In the genomic region with DNA sequence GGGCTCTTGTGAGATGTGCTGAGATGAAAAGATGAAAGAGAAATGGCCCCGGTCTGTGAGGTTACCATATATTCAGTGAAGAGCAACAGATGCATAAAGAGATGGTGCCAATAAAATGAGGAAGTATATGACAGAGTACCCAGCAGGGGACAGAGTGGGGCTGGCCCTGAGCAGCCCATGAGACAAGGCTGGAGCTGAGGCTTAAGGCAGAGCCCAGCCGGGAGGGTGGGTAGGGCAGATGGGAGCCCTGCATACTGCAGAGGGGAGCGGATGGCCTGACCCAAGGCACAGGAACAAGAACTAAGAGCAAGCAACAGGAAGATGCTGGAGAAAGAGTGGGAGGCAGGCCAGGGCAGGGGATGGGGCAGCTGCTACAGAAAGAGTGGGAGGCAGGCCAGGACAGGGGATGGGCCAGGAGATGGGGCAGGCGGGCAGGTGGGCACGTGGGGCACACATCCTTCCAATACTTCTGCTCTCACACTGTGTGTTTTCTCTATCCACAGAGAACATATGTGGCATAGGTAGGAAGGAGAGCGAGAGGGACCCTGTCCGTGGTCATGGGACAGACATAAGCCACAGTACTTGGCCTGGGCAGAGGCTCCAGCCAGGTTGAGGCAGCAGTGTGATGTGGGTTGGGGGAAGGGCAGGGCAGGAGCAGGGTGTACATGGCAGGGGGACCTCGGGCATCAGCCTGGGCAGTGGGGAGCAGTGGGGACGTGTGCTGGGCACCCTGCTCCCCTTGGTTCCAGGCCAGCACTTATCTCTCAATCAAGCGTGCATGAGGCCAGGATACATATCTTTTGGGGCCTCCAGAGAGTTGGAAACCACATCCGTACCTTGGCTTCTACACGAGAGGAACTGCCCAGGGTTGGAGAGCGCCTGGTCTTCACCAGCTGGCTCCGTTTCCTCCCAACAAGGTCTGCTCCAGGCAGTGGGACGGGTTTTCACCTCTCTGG, we compare ENCODE assay signal across 11 cellular contexts.
DNase-seq lines count a peak whose midpoint lies in the region; ATAC-seq and TF ChIP-seq lines count a peak whose summit lies in the region.
"Had no signal": no experiment of that assay in that cellular context is flagged by ENCODE, and none has a peak within 500 bp of the region (broad histone marks: within the 10 kb centered on the region; RNA-seq: fewer than 3 reads in every experiment).

No MANE protein-coding gene starts in this region.

- peak overlapping the region; percentile 63 for H3K27ac Mint-ChIP-seq in activated CD8-positive, alpha-beta T cell treated with anti-CD3 and anti-CD28 coated beads for 36 hours

- CTCF ChIA-PET in activated CD8-positive, alpha-beta T cell treated with anti-CD3 and anti-CD28 coated beads for 36 hours (lab: Charles Lee), result interaction anchor here (2.6 to 7.3 kb wide), 2 partner anchors 7 to 15 kb away, joined by 15 to 66 read pairs; no protein-coding TSS in a partner anchor

- peak; percentile 26 for DNase-seq in stimulated activated CD4-positive, alpha-beta T cell treated with anti-CD3 and anti-CD28 coated beads, Interleukin-1b, Interleukin-23, amount 100 ng/mL, for 48 hours
- DNase-seq in stimulated activated CD4-positive, alpha-beta T cell treated with anti-CD3 and anti-CD28 coated beads, Interleukin-4, amount 100 ng/mL, for 1 hour, result no peak
- DNase-seq in activated CD8-positive, alpha-beta T cell treated with anti-CD3 and anti-CD28 coated beads for 36 hours, result peak; percentile 55
- no peak for DNase-seq in NK-92 treated with Interleukin-12 subunit alpha and Interleukin-12 subunit beta, amount 100 ng/mL, for 24 hours (lab: John Stamatoyannopoulos, UW)
- DNase-seq in globus pallidus (ENCODE audit: low spot score) (no peak), iPS-NIHi11 (ENCODE audit: low spot score) (no peak)
- DNase-seq in stimulated activated CD4-positive, alpha-beta T cell treated with anti-CD3 and anti-CD28 coated beads, Interleukin-2, amount 100 ng/mL, for 24 hours, result no peak
- DNase-seq: glutamatergic neuron, ovary, stomach had no signal

- H3K36me3 Mint-ChIP-seq in activated CD8-positive, alpha-beta T cell treated with anti-CD3 and anti-CD28 coated beads for 36 hours (ENCODE audit: low read depth), result peaks cover 1% of the 10 kb centered on the region

- POLR2A ChIA-PET in activated CD8-positive, alpha-beta T cell treated with anti-CD3 and anti-CD28 coated beads for 36 hours (lab: Charles Lee), result interaction anchor here (0.9 to 12.0 kb wide), 6 partner anchors 13 to 154 kb away, joined by 3 to 376 read pairs (median 4); a partner anchor contains a TSS

- no peak for TF ChIP-seq CTCF in activated CD8-positive, alpha-beta T cell treated with anti-CD3 and anti-CD28 coated beads for 36 hours (IDR thresholded peaks at IDR 0.05)

- H3K9me3 Mint-ChIP-seq in activated CD8-positive, alpha-beta T cell treated with anti-CD3 and anti-CD28 coated beads for 36 hours, result no peaks in the 10 kb centered on the region

- no peaks in the 10 kb centered on the region for H3K27me3 Mint-ChIP-seq in activated CD8-positive, alpha-beta T cell treated with anti-CD3 and anti-CD28 coated beads for 36 hours

- ATAC-seq in HG03520 (IDR thresholded peaks at IDR 0.05; ENCODE audit: unreplicated experiment), result peak; percentile 47
- peak; percentile 31 for ATAC-seq in activated CD8-positive, alpha-beta T cell treated with anti-CD3 and anti-CD28 coated beads for 36 hours

- peaks cover 87% of the 10 kb centered on the region for H3K4me1 Mint-ChIP-seq in activated CD8-positive, alpha-beta T cell treated with anti-CD3 and anti-CD28 coated beads for 36 hours (ENCODE audit: low read depth)

- peak overlapping the region; percentile 0 for H3K4me3 Mint-ChIP-seq in activated CD8-positive, alpha-beta T cell treated with anti-CD3 and anti-CD28 coated beads for 36 hours

- intact Hi-C loops in activated CD8-positive, alpha-beta T cell treated with anti-CD3 and anti-CD28 coated beads for 36 hours (cut with micrococcal nuclease), result no loop called here

Comparison
In these comparisons a context has a peak if more than half of its experiments do, and no peak if none do; other contexts are left out.
1. DNase-seq: peak in stimulated activated CD4-positive, alpha-beta T cell treated with anti-CD3 and anti-CD28 coated beads, Interleukin-1b, Interleukin-23, amount 100 ng/mL, for 48 hours (single experiment) and activated CD8-positive, alpha-beta T cell treated with anti-CD3 and anti-CD28 coated beads for 36 hours (single experiment); none in stimulated activated CD4-positive, alpha-beta T cell treated with anti-CD3 and anti-CD28 coated beads, Interleukin-4, amount 100 ng/mL, for 1 hour (single experiment), NK-92 treated with Interleukin-12 subunit alpha and Interleukin-12 subunit beta, amount 100 ng/mL, for 24 hours (single experiment), globus pallidus (single experiment), iPS-NIHi11 (single experiment) and stimulated activated CD4-positive, alpha-beta T cell treated with anti-CD3 and anti-CD28 coated beads, Interleukin-2, amount 100 ng/mL, for 24 hours (0 of 2).